ENCODE assay signal across 23 cellular contexts in the genomic region with DNA sequence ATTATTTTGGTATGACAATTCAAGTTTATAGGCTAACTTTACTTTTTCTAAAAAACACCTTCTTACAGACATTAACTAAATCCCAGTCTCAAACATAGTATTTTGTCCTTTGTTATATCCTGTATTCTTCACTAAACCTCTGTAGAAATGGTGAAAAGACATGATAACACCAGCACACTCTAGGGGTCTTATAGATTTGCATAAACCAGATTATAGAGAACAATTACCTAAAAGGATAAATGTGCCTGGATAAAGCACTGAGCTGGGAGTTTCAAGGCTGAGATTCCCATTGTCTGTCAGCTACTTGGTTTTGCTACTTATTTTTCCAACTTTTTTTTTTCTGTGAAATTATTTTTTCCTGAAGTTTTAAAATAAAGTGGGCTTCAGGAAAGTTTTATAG.
"Had no signal": no experiment of that assay in that cellular context is flagged by ENCODE, and none has a peak within 500 bp of the region (broad histone marks: within the 10 kb centered on the region; RNA-seq: fewer than 3 reads in every experiment).

No MANE protein-coding gene starts in this region.

- H3K79me2 ChIP-seq: hepatocyte, parathyroid adenoma had no signal

- H3K4me3 ChIP-seq: hepatocyte, left ventricle myocardium inferior, lung, mucosa of descending colon, psoas muscle, right lobe of liver, smooth muscle cell, tibial nerve, upper lobe of left lung, vagina had no signal

- H3K9me3 ChIP-seq: left ventricle myocardium inferior, mucosa of descending colon, neutrophil, psoas muscle, right lobe of liver, tibial nerve, upper lobe of left lung, vagina had no signal

- H3K27ac ChIP-seq: hepatocyte, left ventricle myocardium inferior, neutrophil, parathyroid adenoma, psoas muscle, right lobe of liver, tibial nerve, upper lobe of left lung, vagina had no signal

- H3K4me1 ChIP-seq: left ventricle myocardium inferior, parathyroid adenoma, psoas muscle, right lobe of liver, tibial nerve, upper lobe of left lung, vagina had no signal

- DNase-seq: islet precursor cell; left ventricle myocardium inferior; midbrain; mucosa of descending colon; naive thymus-derived CD4-positive, alpha-beta T cell; occipital lobe; psoas muscle; right lobe of liver; stimulated activated CD4-positive, alpha-beta T cell treated with anti-CD3 and anti-CD28 coated beads, Interleukin-1b, Interleukin-23, amount 100 ng/mL, for 48 hours; stimulated activated CD4-positive, alpha-beta T cell treated with anti-CD3 and anti-CD28 coated beads, Interleukin-2, amount 100 ng/mL, for 48 hours; stimulated activated CD4-positive, alpha-beta T cell treated with anti-CD3 and anti-CD28 coated beads, Interleukin-4, amount 100 ng/mL, for 4 hours; stimulated activated CD8-positive, alpha-beta memory T cell treated with anti-CD3 and anti-CD28 coated beads, Interleukin-4, amount 100 ng/mL, for 48 hours; stimulated activated naive CD4-positive, alpha-beta T cell treated with Interleukin-2 at 50 U/mL for 16 hours; stimulated activated naive CD8-positive, alpha-beta T cell treated with anti-CD3 and anti-CD28 coated beads, Interleukin-15, amount 100 ng/mL, for 72 hours; substantia nigra; upper lobe of left lung had no signal

- H3K9ac ChIP-seq: parathyroid adenoma had no signal

- H3K27me3 ChIP-seq: hepatocyte, neutrophil, right lobe of liver, tibial nerve, upper lobe of left lung, vagina had no signal

- H3K4me2 ChIP-seq: hepatocyte, smooth muscle cell had no signal

- H3K36me3 ChIP-seq: left ventricle myocardium inferior, neutrophil, right lobe of liver, tibial nerve, upper lobe of left lung, vagina had no signal
